23 cellular contexts compared by ENCODE assay signal in genomic region chr20:37911262-37911661, GRCh38. TPM values are rescaled to one million over a fixed set of nuclear protein-coding genes. Genes with fewer than 3 reads are reported as not detected.
"Had no signal": no experiment of that assay in that cellular context is flagged by ENCODE, and none has a peak within 500 bp of the region (broad histone marks: within the 10 kb centered on the region; RNA-seq: fewer than 3 reads in every experiment).

No MANE protein-coding gene starts in this region.

- H3K9me3 ChIP-seq: adrenal gland, ascending aorta, esophagus muscularis mucosa, left ventricle myocardium inferior, stomach, suprapubic skin, tibial nerve had no signal

- ATAC-seq: natural killer cell had no signal

- H3K4me3 Mint-ChIP-seq: activated naive CD8-positive, alpha-beta T cell; activated T-cell treated with anti-CD3 and anti-CD28 coated beads, Interleukin-2, amount 50 U/mL, for 4 hours; natural killer cell; stimulated activated effector memory CD8-positive, alpha-beta T cell treated with anti-CD3 and anti-CD28 coated beads, Interleukin-12 subunit alpha, Interleukin-12 subunit beta, amount 100 ng/mL, for 72 hours had no signal

- H3K9me3 Mint-ChIP-seq: activated T-cell treated with anti-CD3 and anti-CD28 coated beads, Interleukin-2, amount 50 U/mL, for 4 hours; activated T-helper 2 cell treated with anti-CD3 and anti-CD28 coated beads, Interferon-gamma antibody, Interleukin-2, Interleukin-4, amounts not matched to agents 10 μg/mL and 5 μg/mL and 100 μg/mL, durations not matched to agents 14 hours and 24 hours and 36 hours; natural killer cell; stimulated activated effector memory CD8-positive, alpha-beta T cell treated with anti-CD3 and anti-CD28 coated beads, Interleukin-12 subunit alpha, Interleukin-12 subunit beta, amount 100 ng/mL, for 72 hours had no signal

- H3K27ac Mint-ChIP-seq: activated naive CD8-positive, alpha-beta T cell; activated T-helper 2 cell treated with anti-CD3 and anti-CD28 coated beads, Interferon-gamma antibody, Interleukin-2, Interleukin-4, amounts not matched to agents 10 μg/mL and 5 μg/mL and 100 μg/mL, durations not matched to agents 14 hours and 24 hours and 36 hours; stimulated activated effector memory CD8-positive, alpha-beta T cell treated with anti-CD3 and anti-CD28 coated beads, Interleukin-12 subunit alpha, Interleukin-12 subunit beta, amount 100 ng/mL, for 72 hours had no signal

- H3K27me3 ChIP-seq: adrenal gland had no signal

- DNase-seq: activated CD8-positive, alpha-beta memory T cell treated with anti-CD3 and anti-CD28 coated beads for 24 hours; activated CD8-positive, alpha-beta memory T cell treated with anti-CD3 and anti-CD28 coated beads, Interleukin-2, amount 50 U/mL, for 48 hours; activated naive CD4-positive, alpha-beta T cell; activated T-cell treated with anti-CD3 and anti-CD28 coated beads, Interleukin-2, amount 50 U/mL, for 4 hours; central memory CD4-positive, alpha-beta T cell; effector memory CD4-positive, alpha-beta T cell; hippocampal formation; midbrain; natural killer cell; small intestine; stimulated activated CD4-positive, alpha-beta T cell treated with anti-CD3 and anti-CD28 coated beads, Interleukin-2, amount 100 ng/mL, for 24 hours; stomach had no signal

- H3K4me3 ChIP-seq: adrenal gland, ascending aorta, esophagus muscularis mucosa, left ventricle myocardium inferior, stomach, suprapubic skin, tibial nerve had no signal

- H3K36me3 ChIP-seq: adrenal gland, ascending aorta, esophagus muscularis mucosa, left ventricle myocardium inferior, stomach, suprapubic skin, tibial nerve had no signal

- H3K27ac ChIP-seq: adrenal gland, ascending aorta, esophagus muscularis mucosa, left ventricle myocardium inferior, stomach, suprapubic skin, tibial nerve had no signal

- H3K36me3 Mint-ChIP-seq: activated naive CD8-positive, alpha-beta T cell; natural killer cell; stimulated activated effector memory CD8-positive, alpha-beta T cell treated with anti-CD3 and anti-CD28 coated beads, Interleukin-12 subunit alpha, Interleukin-12 subunit beta, amount 100 ng/mL, for 72 hours had no signal

RNA-seq across cellular contexts. Expression of gene VSTM2L, which starts 8.3 kb away (rescaled TPM):
- total RNA-seq: dermis microvascular lymphatic vessel endothelial cell, endothelial cell of umbilical vein had no signal
